ENCODE assay signal across 9 cellular contexts in the genomic region with DNA sequence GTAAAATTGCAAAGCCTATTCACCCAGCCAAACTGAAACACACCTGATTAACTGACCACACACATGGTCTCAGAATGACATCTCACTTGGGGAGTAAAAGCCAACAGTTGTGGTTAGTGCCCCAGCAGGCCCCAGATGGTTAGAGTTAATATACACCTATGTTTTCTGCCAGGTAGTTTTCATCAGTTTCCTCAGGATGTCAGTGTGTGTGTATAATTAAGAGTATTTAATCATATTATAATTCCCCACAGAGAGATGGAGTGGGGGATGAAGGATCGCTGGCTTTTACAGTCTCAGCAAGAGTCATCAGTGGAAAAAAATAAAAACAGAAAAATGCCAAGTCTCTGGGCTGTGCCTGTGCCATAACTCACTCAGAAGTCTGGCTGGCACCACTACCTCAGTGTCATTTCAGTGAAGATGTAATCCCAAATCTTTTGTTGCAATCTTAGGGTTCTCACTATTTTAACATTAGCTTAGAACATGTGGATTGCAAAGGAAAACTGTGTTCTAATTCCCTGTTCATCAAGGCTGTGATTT.
DNase-seq lines count a peak whose midpoint lies in the region; ATAC-seq and TF ChIP-seq lines count a peak whose summit lies in the region.
"Had no signal": no experiment of that assay in that cellular context is flagged by ENCODE, and none has a peak within 500 bp of the region (broad histone marks: within the 10 kb centered on the region; RNA-seq: fewer than 3 reads in every experiment).

No MANE protein-coding gene starts in this region.

- intact Hi-C loops in CD14-positive monocyte (cut with micrococcal nuclease): no loop called here

- ATAC-seq in GM19025 (IDR thresholded peaks at IDR 0.05; ENCODE audit: low read depth, unreplicated experiment) (peak; percentile 83), HG02943 (IDR thresholded peaks at IDR 0.05; ENCODE audit: low read depth, unreplicated experiment) (peak; percentile 77)
- ATAC-seq in activated T-helper 17 cell treated with anti-CD3 and anti-CD28 coated beads, Interleukin-2, amount 50 U/mL, for 72 hours (replicated peaks): peak; percentile 76
- peak; percentile 68 to 75 for ATAC-seq in stimulated activated naive B cell treated with anti-CD40 and anti-IgM and Interleukin-4, amounts not matched to agents 10 μg/mL and 1 μg/mL and 100 μg/mL, for 72 hours (replicated peaks)

- in situ Hi-C loops in KBM-7 (cut with MboI; ENCODE audit: low pct_unique_long_range_greater_than_20kb, low sequenced_read_pairs): no loop called here

- peak overlapping the region; percentile 55 for H3K4me3 Mint-ChIP-seq in activated T-helper 17 cell treated with anti-CD3 and anti-CD28 coated beads, Interleukin-2, amount 50 U/mL, for 72 hours
- no peak overlapping the region for H3K4me3 Mint-ChIP-seq in stimulated activated naive B cell treated with anti-CD40 and anti-IgM and Interleukin-4, amounts not matched to agents 10 μg/mL and 1 μg/mL and 100 μg/mL, for 72 hours
- H3K4me3 Mint-ChIP-seq in CD14-positive monocyte: no peak overlapping the region

- H3K27ac Mint-ChIP-seq in activated T-helper 17 cell treated with anti-CD3 and anti-CD28 coated beads, Interleukin-2, amount 50 U/mL, for 72 hours: peak overlapping the region; percentile 70
- peak overlapping the region; percentile 37 for H3K27ac Mint-ChIP-seq in stimulated activated naive B cell treated with anti-CD40 and anti-IgM and Interleukin-4, amounts not matched to agents 10 μg/mL and 1 μg/mL and 100 μg/mL, for 72 hours
- H3K27ac Mint-ChIP-seq in CD14-positive monocyte: peak overlapping the region in 1 of 7 donors; percentile 18

- DNase-seq in stimulated activated naive B cell treated with anti-CD40 and anti-IgM and Interleukin-4, amounts not matched to agents 10 μg/mL and 1 μg/mL and 100 μg/mL, for 72 hours: no peak
- no peak for DNase-seq in KG1 (lab: John Stamatoyannopoulos, UW)
- no peak for DNase-seq in KBM-7
- DNase-seq in CD14-positive monocyte (ENCODE audit: low spot score): no peak
- DNase-seq: dorsolateral prefrontal cortex, mesendoderm had no signal

- no peak for TF ChIP-seq CTCF in CD14-positive monocyte (IDR thresholded peaks at IDR 0.05)

- H3K9me3 Mint-ChIP-seq in activated T-helper 17 cell treated with anti-CD3 and anti-CD28 coated beads, Interleukin-2, amount 50 U/mL, for 72 hours: no peaks in the 10 kb centered on the region
- H3K9me3 Mint-ChIP-seq in stimulated activated naive B cell treated with anti-CD40 and anti-IgM and Interleukin-4, amounts not matched to agents 10 μg/mL and 1 μg/mL and 100 μg/mL, for 72 hours: peaks cover 0 to 3% of the 10 kb centered on the region in 2 donors
- no peaks in the 10 kb centered on the region for H3K9me3 Mint-ChIP-seq in CD14-positive monocyte

- no peaks in the 10 kb centered on the region for H3K36me3 Mint-ChIP-seq in activated T-helper 17 cell treated with anti-CD3 and anti-CD28 coated beads, Interleukin-2, amount 50 U/mL, for 72 hours (ENCODE audit: low read depth)
- H3K36me3 Mint-ChIP-seq in stimulated activated naive B cell treated with anti-CD40 and anti-IgM and Interleukin-4, amounts not matched to agents 10 μg/mL and 1 μg/mL and 100 μg/mL, for 72 hours: peaks cover 2 to 8% of the 10 kb centered on the region in 2 donors
- peaks cover 2 to 10% of the 10 kb centered on the region in 2 donors for H3K36me3 Mint-ChIP-seq in CD14-positive monocyte

- no peaks in the 10 kb centered on the region for H3K27me3 Mint-ChIP-seq in activated T-helper 17 cell treated with anti-CD3 and anti-CD28 coated beads, Interleukin-2, amount 50 U/mL, for 72 hours
- H3K27me3 Mint-ChIP-seq in stimulated activated naive B cell treated with anti-CD40 and anti-IgM and Interleukin-4, amounts not matched to agents 10 μg/mL and 1 μg/mL and 100 μg/mL, for 72 hours: no peaks in the 10 kb centered on the region
- H3K27me3 Mint-ChIP-seq in CD14-positive monocyte (ENCODE audit: low read depth in 3 of 3): peaks cover 0 to 2% (median 0%) of the 10 kb centered on the region in 3 donors

- peaks cover 46% of the 10 kb centered on the region for H3K4me1 Mint-ChIP-seq in activated T-helper 17 cell treated with anti-CD3 and anti-CD28 coated beads, Interleukin-2, amount 50 U/mL, for 72 hours
- peaks cover 42 to 77% of the 10 kb centered on the region in 2 donors for H3K4me1 Mint-ChIP-seq in stimulated activated naive B cell treated with anti-CD40 and anti-IgM and Interleukin-4, amounts not matched to agents 10 μg/mL and 1 μg/mL and 100 μg/mL, for 72 hours
- peaks cover 54% of the 10 kb centered on the region for H3K4me1 Mint-ChIP-seq in CD14-positive monocyte
